In the genomic region with DNA sequence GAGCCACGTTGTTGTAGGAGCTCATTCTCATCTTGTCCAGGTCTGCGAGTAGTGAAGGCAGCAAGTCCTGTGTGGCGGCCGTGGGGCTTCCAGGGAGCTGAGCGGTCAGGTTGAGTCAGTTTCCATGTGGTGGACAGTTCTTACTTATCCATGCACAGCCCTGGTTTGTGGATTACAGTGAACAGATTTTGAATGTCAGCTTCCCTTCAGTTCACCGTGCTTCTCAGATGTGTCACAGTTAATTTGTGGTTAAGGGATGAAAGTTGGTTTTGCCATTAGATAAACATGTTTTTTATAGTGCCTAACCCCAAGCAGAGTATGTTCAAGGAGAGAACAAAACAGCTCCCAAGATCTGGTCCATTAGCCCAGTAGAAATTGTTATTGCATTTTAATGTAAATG, we compare ENCODE assay signal across 11 cellular contexts.
DNase-seq lines count a peak whose midpoint lies in the region; ATAC-seq lines count a peak whose summit lies in the region.
"Had no signal": no experiment of that assay in that cellular context is flagged by ENCODE, and none has a peak within 500 bp of the region (broad histone marks: within the 10 kb centered on the region; RNA-seq: fewer than 3 reads in every experiment).

No MANE protein-coding gene starts in this region.

- peak overlapping the region; percentile 66 for H3K4me3 Mint-ChIP-seq in activated naive CD8-positive, alpha-beta T cell
- H3K4me3 Mint-ChIP-seq: mesothelial cell of epicardium had no signal

- DNase-seq in AG20443 (ENCODE audit: low spot score) (peak; percentile 80), HCEC 1CT (peak; percentile 93), kidney tubule cell (ENCODE audit: low spot score) (peak; percentile 84), cerebellar cortex (ENCODE audit: low spot score) (no peak)
- no peak for DNase-seq in stimulated activated naive CD4-positive, alpha-beta T cell treated with Interleukin-2 at 50 U/mL for 16 hours (lab: John Stamatoyannopoulos, UW)
- DNase-seq: amygdala, NCI-H69 had no signal

- H3K36me3 Mint-ChIP-seq in activated naive CD8-positive, alpha-beta T cell = peaks cover 32% of the 10 kb centered on the region

- no peaks in the 10 kb centered on the region for H3K9me3 Mint-ChIP-seq in activated naive CD8-positive, alpha-beta T cell (ENCODE audit: low read depth)
- H3K9me3 Mint-ChIP-seq: mesothelial cell of epicardium had no signal

- H3K27me3 Mint-ChIP-seq in activated naive CD8-positive, alpha-beta T cell = no peaks in the 10 kb centered on the region

- H3K27ac Mint-ChIP-seq in activated naive CD8-positive, alpha-beta T cell = peak overlapping the region; percentile 95
- H3K27ac Mint-ChIP-seq: mesothelial cell of epicardium had no signal

- no peak for ATAC-seq in GM19463 (IDR thresholded peaks at IDR 0.05; ENCODE audit: unreplicated experiment)
- ATAC-seq in HG02981 (IDR thresholded peaks at IDR 0.05; ENCODE audit: unreplicated experiment) = no peak

- peaks cover 80% of the 10 kb centered on the region for H3K4me1 Mint-ChIP-seq in activated naive CD8-positive, alpha-beta T cell (ENCODE audit: low read depth)

Comparison
In these comparisons a context has a peak if more than half of its experiments do, and no peak if none do; other contexts are left out.
1. DNase-seq: peak in AG20443 (single experiment), HCEC 1CT (single experiment) and kidney tubule cell (single experiment); none in stimulated activated naive CD4-positive, alpha-beta T cell treated with Interleukin-2 at 50 U/mL for 16 hours (single experiment) and cerebellar cortex (single experiment).